Comparison of ENCODE assay signal across 8 cellular contexts in genomic region chr6:41028618-41029486, GRCh38. TPM values are rescaled to one million over a fixed set of nuclear protein-coding genes. Genes with fewer than 3 reads are reported as not detected.
DNase-seq lines count a peak whose midpoint lies in the region; ATAC-seq, FAIRE-seq and TF ChIP-seq lines count a peak whose summit lies in the region.

No MANE protein-coding gene starts in this region.

- H3K4me3 ChIP-seq in Karpas-422 (ENCODE audit: low read length) (peak overlapping the region; percentile 70), coronary artery (peak overlapping the region; percentile 68), muscle layer of duodenum (ENCODE audit: low read depth in 1 of 2, low read length in 2 of 2) (peak overlapping the region; percentile 55 to 68)

- no peaks in the 10 kb centered on the region for H4K20me1 ChIP-seq in Karpas-422 (ENCODE audit: insufficient read depth, low read depth, low read length)

- TF ChIP-seq CTCF in coronary artery (IDR thresholded peaks at IDR 0.05), result no peak

- peak overlapping the region; percentile 73 for H3K9ac ChIP-seq in Karpas-422 (ENCODE audit: low read length)

- peak overlapping the region; percentile 83 for H3K4me2 ChIP-seq in Karpas-422 (ENCODE audit: low read depth, low read length, poor library complexity, severe bottlenecking)

- H3K9me3 ChIP-seq in Karpas-422 (ENCODE audit: low read length), result no peaks in the 10 kb centered on the region
- H3K9me3 ChIP-seq in muscle layer of duodenum (ENCODE audit: control insufficient read depth in 1 of 2, low read length in 2 of 2), result no peaks in the 10 kb centered on the region

- no peak for ATAC-seq in GM21529 (IDR thresholded peaks at IDR 0.05; ENCODE audit: unreplicated experiment)

- H3K27me3 ChIP-seq in Karpas-422 (ENCODE audit: low read length) (no peaks in the 10 kb centered on the region), muscle layer of duodenum (ENCODE audit: low read depth, low read length) (no peaks in the 10 kb centered on the region)

- H3K4me1 ChIP-seq in Karpas-422 (ENCODE audit: low read length) (peaks cover 21% of the 10 kb centered on the region), muscle layer of duodenum (ENCODE audit: control insufficient read depth in 1 of 2, insufficient read depth in 2 of 2, low read length in 2 of 2) (peaks cover 0 to 9% of the 10 kb centered on the region in 2 donors)

- no peaks in the 10 kb centered on the region for H3K9me2 ChIP-seq in Karpas-422 (replicated peaks; ENCODE audit: insufficient read depth, low read length)

- FAIRE-seq in frontal cortex (lab: Jason Lieb, UNC), result no peak

- H3K36me3 ChIP-seq in Karpas-422 (ENCODE audit: insufficient read depth, low read length), result no peaks in the 10 kb centered on the region
- H3K36me3 ChIP-seq in muscle layer of duodenum (ENCODE audit: control insufficient read depth in 1 of 2, insufficient read depth in 2 of 2, low read length in 2 of 2), result no peaks in the 10 kb centered on the region

- H3K27ac ChIP-seq in Karpas-422 (ENCODE audit: low read length) (no peak overlapping the region), coronary artery (no peak overlapping the region), muscle layer of duodenum (ENCODE audit: low read length) (no peak overlapping the region)

- DNase-seq in DMS79 treated with DMSO at 0.1 percent for 48 hours (lab: John Stamatoyannopoulos, UW) (peak; percentile 54), DMS79 (lab: John Stamatoyannopoulos, UW) (no peak), Karpas-422 (no peak), coronary artery (ENCODE audit: low spot score) (no peak), frontal cortex (ENCODE audit: low spot score in 2 of 2) (no peak), glomerular visceral epithelial cell (ENCODE audit: extremely low spot score) (no peak)

- H3K79me2 ChIP-seq in Karpas-422 (ENCODE audit: low read length), result no peaks in the 10 kb centered on the region

- H2AFZ ChIP-seq in Karpas-422 (ENCODE audit: low read length), result peak overlapping the region; percentile 99; the same call in 1 of the 2 replicates

RNA-seq across cellular contexts. Expression of gene UNC5CL, which starts 10.2 kb away (rescaled TPM):
- total RNA-seq in Karpas-422 (2014; rRNA removed; shearing (Covaris generic); ENCODE audit: low replicate concordance), result 1.1 and 3.3 TPM in 2 replicates
- under 0.01 TPM for total RNA-seq in frontal cortex

RNA-seq across cellular contexts. Expression of gene TSPO2, which starts 13.4 kb away (rescaled TPM):
- not detected in 2 replicates for total RNA-seq in Karpas-422 (2014; rRNA removed; shearing (Covaris generic); ENCODE audit: low replicate concordance)
- 0.82 TPM for total RNA-seq in frontal cortex

RNA-seq across cellular contexts. Expression of gene APOBEC2, which starts 24.1 kb away (rescaled TPM):
- not detected in 2 replicates for total RNA-seq in Karpas-422 (2014; rRNA removed; shearing (Covaris generic); ENCODE audit: low replicate concordance)
- not detected for total RNA-seq in frontal cortex

RNA-seq across cellular contexts. Expression of gene OARD1, which starts 43.3 kb away (rescaled TPM):
- total RNA-seq in Karpas-422 (2014; rRNA removed; shearing (Covaris generic); ENCODE audit: low replicate concordance), result 37.5 and 41.6 TPM in 2 replicates
- total RNA-seq in frontal cortex, result 6.9 TPM

RNA-seq across cellular contexts. Expression of gene NFYA, which starts 43.9 kb away (rescaled TPM):
- 15.7 and 23.7 TPM in 2 replicates for total RNA-seq in Karpas-422 (2014; rRNA removed; shearing (Covaris generic); ENCODE audit: low replicate concordance)
- 34.6 TPM for total RNA-seq in frontal cortex
